Comparison of ENCODE assay signal across 15 cellular contexts in genomic region chr1:8082945-8083344, GRCh38. TPM values are rescaled to one million over a fixed set of nuclear protein-coding genes. Genes with fewer than 3 reads are reported as not detected.
DNase-seq lines count a peak whose midpoint lies in the region; ATAC-seq and TF ChIP-seq lines count a peak whose summit lies in the region.
"Had no signal": no experiment of that assay in that cellular context is flagged by ENCODE, and none has a peak within 500 bp of the region (broad histone marks: within the 10 kb centered on the region; RNA-seq: fewer than 3 reads in every experiment).

No MANE protein-coding gene starts in this region.

- WGBS in thyroid gland, 2 donors: 60 to 67% methylated on average over 2 of the region's 2 CpGs

- H3K4me3 ChIP-seq in brain microvascular endothelial cell (ENCODE audit: low read depth, low read length) (no peak overlapping the region), thyroid gland (replicated peaks in 1 of 3) (no peak overlapping the region), Caco-2 (ENCODE audit: low read depth, low read length) (no peak overlapping the region)
- H3K4me3 ChIP-seq in CD8-positive, alpha-beta memory T cell (ENCODE audit: low read length): no peak overlapping the region
- H3K4me3 ChIP-seq: K562 had no signal

- TF ChIP-seq CTCF in HFFc6 (IDR thresholded peaks at IDR 0.05) (no peak), brain microvascular endothelial cell (IDR thresholded peaks at IDR 0.05; ENCODE audit: low read depth, low read length, missing control alignments) (no peak), thyroid gland (IDR thresholded peaks at IDR 0.05) (no peak), Caco-2 (IDR thresholded peaks at IDR 0.05; ENCODE audit: insufficient read depth in 1 of 2, low read depth in 1 of 2, low read length in 1 of 2, severe bottlenecking in 1 of 2, unreplicated experiment in 1 of 2) (no peak)

- TF ChIP-seq POLR2A in thyroid gland (IDR thresholded peaks at IDR 0.05): no peak

- H3K9me3 Mint-ChIP-seq in HFFc6: no peaks in the 10 kb centered on the region
- H3K9me3 Mint-ChIP-seq in Caco-2 (ENCODE audit: unreplicated experiment): no peaks in the 10 kb centered on the region
- no peaks in the 10 kb centered on the region for H3K9me3 Mint-ChIP-seq in CD8-positive, alpha-beta memory T cell
- H3K9me3 Mint-ChIP-seq: natural killer cell treated with Interleukin-12 subunit alpha and Interleukin-12 subunit beta and Interleukin-15 and Interleukin-18, amount 100 ng/mL, for 72 hours; stimulated activated naive CD8-positive, alpha-beta T cell treated with anti-CD3 and anti-CD28 coated beads, Interleukin-15, Interleukin-2, amounts not matched to agents 100 ng/mL and 50 ng/mL, for 24 hours had no signal

- H3K4me3 Mint-ChIP-seq in HFFc6 (no peak overlapping the region), Caco-2 (ENCODE audit: unreplicated experiment) (no peak overlapping the region)
- H3K4me3 Mint-ChIP-seq in CD8-positive, alpha-beta memory T cell: no peak overlapping the region
- H3K4me3 Mint-ChIP-seq: natural killer cell treated with Interleukin-12 subunit alpha and Interleukin-12 subunit beta and Interleukin-15 and Interleukin-18, amount 100 ng/mL, for 72 hours; stimulated activated naive CD8-positive, alpha-beta T cell treated with anti-CD3 and anti-CD28 coated beads, Interleukin-15, Interleukin-2, amounts not matched to agents 100 ng/mL and 50 ng/mL, for 24 hours had no signal

- POLR2A ChIA-PET in Caco-2 (lab: Charles Lee): no interaction called here
- POLR2A ChIA-PET in CD8-positive, alpha-beta memory T cell (lab: Charles Lee): interaction anchor here (0.6 kb wide), 2 partner anchors 51 to 732 kb away, joined by 3 read pairs; no protein-coding TSS in a partner anchor

- H3K36me3 Mint-ChIP-seq in HFFc6 (ENCODE audit: low read depth): no peaks in the 10 kb centered on the region; the same call in 1 of the 2 replicates
- H3K36me3 Mint-ChIP-seq in Caco-2 (ENCODE audit: insufficient read depth, unreplicated experiment): no peaks in the 10 kb centered on the region
- H3K36me3 Mint-ChIP-seq in CD8-positive, alpha-beta memory T cell: no peaks in the 10 kb centered on the region
- H3K36me3 Mint-ChIP-seq: natural killer cell treated with Interleukin-12 subunit alpha and Interleukin-12 subunit beta and Interleukin-15 and Interleukin-18, amount 100 ng/mL, for 72 hours had no signal

- H3K4me1 Mint-ChIP-seq in HFFc6 (ENCODE audit: low read depth) (peaks cover 50% of the 10 kb centered on the region), Caco-2 (ENCODE audit: low read depth, unreplicated experiment) (peaks cover 38% of the 10 kb centered on the region)
- no peaks in the 10 kb centered on the region for H3K4me1 Mint-ChIP-seq in CD8-positive, alpha-beta memory T cell

- peak overlapping the region; percentile 89 for H3K27ac ChIP-seq in brain microvascular endothelial cell
- H3K27ac ChIP-seq in thyroid gland: peak overlapping the region; percentile 68 to 83 (median 74)
- H3K27ac ChIP-seq in CD8-positive, alpha-beta memory T cell (ENCODE audit: low read depth, low read length): no peak overlapping the region

- no peaks in the 10 kb centered on the region for H3K27me3 ChIP-seq in brain microvascular endothelial cell (replicated peaks)
- H3K27me3 ChIP-seq in thyroid gland: no peaks in the 10 kb centered on the region
- H3K27me3 ChIP-seq in Caco-2 (replicated peaks; ENCODE audit: control insufficient read depth, insufficient read depth, low read length): no peaks in the 10 kb centered on the region
- H3K27me3 ChIP-seq in CD8-positive, alpha-beta memory T cell (ENCODE audit: insufficient read depth, low read length, poor library complexity, severe bottlenecking): no peaks in the 10 kb centered on the region

- DNase-seq in HFFc6: peak; percentile 59
- DNase-seq in brain microvascular endothelial cell: peak; percentile 56
- peak; percentile 43 for DNase-seq in kidney tubule cell (ENCODE audit: low spot score)
- no peak for DNase-seq in thyroid gland
- no peak for DNase-seq in Caco-2
- DNase-seq in CD8-positive, alpha-beta memory T cell: no peak
- DNase-seq: activated effector memory CD4-positive, alpha-beta T cell treated with anti-CD3 and anti-CD28 coated beads, Interleukin-2, amount 50 U/mL, for 16 hours; cortex of kidney; DMS79 treated with DMSO at 0.1 percent for 48 hours; NCI-H446 treated with DMSO at 0.1 percent for 48 hours; SHP77 had no signal

- H3K9me3 ChIP-seq in thyroid gland (no peaks in the 10 kb centered on the region), Caco-2 (no peaks in the 10 kb centered on the region)
- no peaks in the 10 kb centered on the region for H3K9me3 ChIP-seq in CD8-positive, alpha-beta memory T cell (ENCODE audit: low read length)

- no peaks in the 10 kb centered on the region for H3K36me3 ChIP-seq in brain microvascular endothelial cell (replicated peaks)
- no peaks in the 10 kb centered on the region for H3K36me3 ChIP-seq in thyroid gland
- no peaks in the 10 kb centered on the region for H3K36me3 ChIP-seq in Caco-2 (ENCODE audit: control insufficient read depth, insufficient read depth, low read length)
- no peaks in the 10 kb centered on the region for H3K36me3 ChIP-seq in CD8-positive, alpha-beta memory T cell (ENCODE audit: insufficient read depth, low read length)

- H3K27me3 Mint-ChIP-seq in HFFc6 (ENCODE audit: insufficient read depth) (no peaks in the 10 kb centered on the region), Caco-2 (ENCODE audit: insufficient read depth, unreplicated experiment) (no peaks in the 10 kb centered on the region)
- peaks cover 9 to 10% of the 10 kb centered on the region in 2 donors for H3K27me3 Mint-ChIP-seq in CD8-positive, alpha-beta memory T cell

- no peak overlapping the region for H3K27ac Mint-ChIP-seq in HFFc6
- no peak overlapping the region for H3K27ac Mint-ChIP-seq in Caco-2 (ENCODE audit: unreplicated experiment)
- H3K27ac Mint-ChIP-seq in CD8-positive, alpha-beta memory T cell: peak overlapping the region in 1 of 8 donors; percentile 21
- H3K27ac Mint-ChIP-seq: natural killer cell treated with Interleukin-12 subunit alpha and Interleukin-12 subunit beta and Interleukin-15 and Interleukin-18, amount 100 ng/mL, for 72 hours; stimulated activated naive CD8-positive, alpha-beta T cell treated with anti-CD3 and anti-CD28 coated beads, Interleukin-15, Interleukin-2, amounts not matched to agents 100 ng/mL and 50 ng/mL, for 24 hours had no signal

- no TSS peak for BruUV-seq in Caco-2 (replicated peaks; lab: Mats Ljungman, UMichigan)

- CTCF ChIA-PET in Caco-2 (lab: Charles Lee): interaction anchor here (0.7 kb wide), 1 partner anchor 23 kb away, joined by 9 read pairs; no protein-coding TSS in a partner anchor
- CTCF ChIA-PET in CD8-positive, alpha-beta memory T cell (lab: Charles Lee): no interaction called here

- no peak for ATAC-seq in HG02610 (IDR thresholded peaks at IDR 0.05; ENCODE audit: unreplicated experiment)
- ATAC-seq: K562; natural killer cell treated with Interleukin-12 subunit alpha and Interleukin-12 subunit beta and Interleukin-15 and Interleukin-18, amount 100 ng/mL, for 72 hours had no signal

- intact Hi-C loops in thyroid gland (cut with DNase I): no loop called here
- intact Hi-C loops in Caco-2 (cut with micrococcal nuclease; ENCODE audit: unreplicated experiment): no loop called here

- in situ Hi-C loops in brain microvascular endothelial cell (cut with HindIII; ENCODE audit: low pct_ligation_motif_present, low sequenced_read_pairs): no loop called here

- H3K4me1 ChIP-seq in thyroid gland: peaks cover 51 to 58% of the 10 kb centered on the region in 2 donors
- peaks cover 40% of the 10 kb centered on the region for H3K4me1 ChIP-seq in Caco-2
- no peaks in the 10 kb centered on the region for H3K4me1 ChIP-seq in CD8-positive, alpha-beta memory T cell (ENCODE audit: insufficient read depth, low read length)

RNA-seq across cellular contexts. Expression of gene ERRFI1, which starts 56.8 kb away (rescaled TPM):
- total RNA-seq in HFFc6 (2021; fragmentation: NEBNext Ultra II Directional; extraction: Animal tissue kit (Norgen Biotek cat#: 25700)): 10 to 100 TPM; 15.8 to 25.5 (median 19.0) TPM
- total RNA-seq in thyroid gland (100 to 1,000 TPM in 2 of 4 donors, 10 to 100 TPM in 2; 59.9 to 133 (median 85.0) TPM), Caco-2 (2022) (37.2 and 40.9 TPM in 2 replicates)
- 1 to 10 TPM; 3.5 to 3.8 TPM for total RNA-seq in CD8-positive, alpha-beta memory T cell
- 1.1 TPM for polyA plus RNA-seq in CD8-positive, alpha-beta memory T cell

Comparison
In these comparisons a context has a peak if more than half of its experiments do, and no peak if none do; other contexts are left out.
1. DNase-seq: peak in HFFc6 (single experiment), brain microvascular endothelial cell (single experiment) and kidney tubule cell (single experiment); none in thyroid gland (0 of 2), Caco-2 (0 of 2) and CD8-positive, alpha-beta memory T cell (0 of 5).